18 cellular contexts compared by ENCODE assay signal in genomic region chr6:21404577-21404976, GRCh38.
DNase-seq lines count a peak whose midpoint lies in the region; ATAC-seq and TF ChIP-seq lines count a peak whose summit lies in the region.
"Had no signal": no experiment of that assay in that cellular context is flagged by ENCODE, and none has a peak within 500 bp of the region (broad histone marks: within the 10 kb centered on the region; RNA-seq: fewer than 3 reads in every experiment).

No MANE protein-coding gene starts in this region.

- TF ChIP-seq CTCF in NB4 (IDR thresholded peaks at IDR 0.05; ENCODE audit: low read depth, low read length), result no peak

- peaks cover 2% of the 10 kb centered on the region for H3K27me3 Mint-ChIP-seq in memory B cell

- no peaks in the 10 kb centered on the region for H3K4me1 Mint-ChIP-seq in memory B cell
- H3K4me1 Mint-ChIP-seq: T-cell had no signal

- ATAC-seq in GM19324 (IDR thresholded peaks at IDR 0.05; ENCODE audit: low FRiP score, unreplicated experiment), result peak; percentile 56
- ATAC-seq in HG02884 (IDR thresholded peaks at IDR 0.05; ENCODE audit: unreplicated experiment), result peak; percentile 48
- peak; percentile 52 for ATAC-seq in memory B cell (ENCODE audit: low read depth)
- ATAC-seq in GM19328 (IDR thresholded peaks at IDR 0.05; ENCODE audit: unreplicated experiment), result no peak
- ATAC-seq in GM21619 (IDR thresholded peaks at IDR 0.05; ENCODE audit: unreplicated experiment), result no peak
- ATAC-seq: body of pancreas, pancreas, T-cell had no signal

- H3K4me3 Mint-ChIP-seq in memory B cell, result no peak overlapping the region
- H3K4me3 Mint-ChIP-seq: activated CD4-positive, alpha-beta memory T cell treated with anti-CD3 and anti-CD28 coated beads, Interleukin-2, amount 10 ng/mL, durations not matched to agents 7 days and 5 days; CD4-positive, alpha-beta memory T cell; H9; mesothelial cell of epicardium; T-cell had no signal

- no peaks in the 10 kb centered on the region for H3K9me3 Mint-ChIP-seq in memory B cell
- H3K9me3 Mint-ChIP-seq: H9 had no signal

- peak; percentile 71 for DNase-seq in NB4 (ENCODE audit: low read depth)
- no peak for DNase-seq in memory B cell (ENCODE audit: low spot score in 2 of 2)
- DNase-seq in NCI-H187 (lab: John Stamatoyannopoulos, UW), result no peak
- DNase-seq in stimulated activated CD4-positive, alpha-beta T cell treated with anti-CD3 and anti-CD28 coated beads, Interleukin-2, amount 100 ng/mL, for 48 hours, result no peak
- DNase-seq: activated CD4-positive, alpha-beta memory T cell treated with anti-CD3 and anti-CD28 coated beads, Interleukin-2, amount 10 ng/mL, durations not matched to agents 7 days and 5 days; activated gamma-delta T cell; body of pancreas; CD4-positive, alpha-beta memory T cell; H9; pancreas; spleen; T-cell; testis had no signal

- no peak for TF ChIP-seq POLR2A in NB4 (IDR thresholded peaks at IDR 0.05; ENCODE audit: extremely low read depth, insufficient read length)

- no peaks in the 10 kb centered on the region for H3K36me3 Mint-ChIP-seq in memory B cell
- H3K36me3 Mint-ChIP-seq: CD4-positive, alpha-beta memory T cell; mesothelial cell of epicardium; T-cell had no signal

- no peak overlapping the region for H3K27ac Mint-ChIP-seq in memory B cell
- H3K27ac Mint-ChIP-seq: activated CD4-positive, alpha-beta memory T cell treated with anti-CD3 and anti-CD28 coated beads, Interleukin-2, amount 10 ng/mL, durations not matched to agents 7 days and 5 days; CD4-positive, alpha-beta memory T cell; H9; mesothelial cell of epicardium; T-cell had no signal

- H3K4me3 ChIP-seq in NB4 (ENCODE audit: low read depth, low read length), result no peak overlapping the region
- H3K4me3 ChIP-seq: body of pancreas, pancreas, spleen, testis had no signal

Comparison
In these comparisons a context has a peak if more than half of its experiments do, and no peak if none do; other contexts are left out.
1. ATAC-seq: peak in GM19324 (single experiment), HG02884 (single experiment) and memory B cell (single experiment); none in GM19328 (single experiment) and GM21619 (single experiment).